ENCODE assay signal across 1 cellular context in the genomic region with DNA sequence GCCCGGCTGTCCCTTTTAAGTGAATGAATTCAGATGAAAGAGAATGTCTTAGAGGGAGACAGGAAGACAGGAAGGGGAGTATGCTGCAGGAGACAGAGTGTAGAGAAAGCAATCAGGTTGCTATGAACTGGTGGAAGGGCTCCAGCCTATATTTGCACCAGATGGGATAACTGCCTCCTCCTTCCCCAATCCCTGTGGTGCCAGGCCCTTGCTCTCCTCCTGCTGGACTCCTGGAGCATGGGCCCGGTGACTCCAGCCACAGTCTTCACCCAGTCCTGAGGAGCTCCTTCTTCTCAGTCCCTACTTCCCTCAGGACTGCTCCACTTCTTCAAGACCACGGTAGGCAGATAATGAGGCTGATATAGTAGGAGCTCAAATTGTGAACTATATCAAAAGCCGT.
TF ChIP-seq lines count a peak whose summit lies in the region.

No MANE protein-coding gene starts in this region.

TF ChIP-seq in WTC11, 78 proteins besides CTCF, POLR2A, EP300 and RAD21 (continued from another document):
- TF ChIP-seq, protein P1, sequence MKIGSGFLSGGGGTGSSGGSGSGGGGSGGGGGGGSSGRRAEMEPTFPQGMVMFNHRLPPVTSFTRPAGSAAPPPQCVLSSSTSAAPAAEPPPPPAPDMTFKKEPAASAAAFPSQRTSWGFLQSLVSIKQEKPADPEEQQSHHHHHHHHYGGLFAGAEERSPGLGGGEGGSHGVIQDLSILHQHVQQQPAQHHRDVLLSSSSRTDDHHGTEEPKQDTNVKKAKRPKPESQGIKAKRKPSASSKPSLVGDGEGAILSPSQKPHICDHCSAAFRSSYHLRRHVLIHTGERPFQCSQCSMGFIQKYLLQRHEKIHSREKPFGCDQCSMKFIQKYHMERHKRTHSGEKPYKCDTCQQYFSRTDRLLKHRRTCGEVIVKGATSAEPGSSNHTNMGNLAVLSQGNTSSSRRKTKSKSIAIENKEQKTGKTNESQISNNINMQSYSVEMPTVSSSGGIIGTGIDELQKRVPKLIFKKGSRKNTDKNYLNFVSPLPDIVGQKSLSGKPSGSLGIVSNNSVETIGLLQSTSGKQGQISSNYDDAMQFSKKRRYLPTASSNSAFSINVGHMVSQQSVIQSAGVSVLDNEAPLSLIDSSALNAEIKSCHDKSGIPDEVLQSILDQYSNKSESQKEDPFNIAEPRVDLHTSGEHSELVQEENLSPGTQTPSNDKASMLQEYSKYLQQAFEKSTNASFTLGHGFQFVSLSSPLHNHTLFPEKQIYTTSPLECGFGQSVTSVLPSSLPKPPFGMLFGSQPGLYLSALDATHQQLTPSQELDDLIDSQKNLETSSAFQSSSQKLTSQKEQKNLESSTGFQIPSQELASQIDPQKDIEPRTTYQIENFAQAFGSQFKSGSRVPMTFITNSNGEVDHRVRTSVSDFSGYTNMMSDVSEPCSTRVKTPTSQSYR (CRISPR knock-in tag; IDR thresholded peaks at IDR 0.05), result no peak
- TF ChIP-seq, protein P2, sequence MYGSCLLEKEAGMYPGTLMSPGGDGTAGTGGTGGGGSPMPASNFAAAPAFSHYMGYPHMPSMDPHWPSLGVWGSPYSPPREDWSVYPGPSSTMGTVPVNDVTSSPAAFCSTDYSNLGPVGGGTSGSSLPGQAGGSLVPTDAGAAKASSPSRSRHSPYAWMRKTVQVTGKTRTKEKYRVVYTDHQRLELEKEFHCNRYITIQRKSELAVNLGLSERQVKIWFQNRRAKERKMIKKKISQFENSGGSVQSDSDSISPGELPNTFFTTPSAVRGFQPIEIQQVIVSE (CRISPR knock-in tag; IDR thresholded peaks at IDR 0.05; ENCODE audit: borderline replicate concordance), result no peak
- TF ChIP-seq, protein P3, sequence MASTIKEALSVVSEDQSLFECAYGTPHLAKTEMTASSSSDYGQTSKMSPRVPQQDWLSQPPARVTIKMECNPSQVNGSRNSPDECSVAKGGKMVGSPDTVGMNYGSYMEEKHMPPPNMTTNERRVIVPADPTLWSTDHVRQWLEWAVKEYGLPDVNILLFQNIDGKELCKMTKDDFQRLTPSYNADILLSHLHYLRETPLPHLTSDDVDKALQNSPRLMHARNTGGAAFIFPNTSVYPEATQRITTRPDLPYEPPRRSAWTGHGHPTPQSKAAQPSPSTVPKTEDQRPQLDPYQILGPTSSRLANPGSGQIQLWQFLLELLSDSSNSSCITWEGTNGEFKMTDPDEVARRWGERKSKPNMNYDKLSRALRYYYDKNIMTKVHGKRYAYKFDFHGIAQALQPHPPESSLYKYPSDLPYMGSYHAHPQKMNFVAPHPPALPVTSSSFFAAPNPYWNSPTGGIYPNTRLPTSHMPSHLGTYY (CRISPR knock-in tag; IDR thresholded peaks at IDR 0.05), result no peak
- TF ChIP-seq, protein P4, sequence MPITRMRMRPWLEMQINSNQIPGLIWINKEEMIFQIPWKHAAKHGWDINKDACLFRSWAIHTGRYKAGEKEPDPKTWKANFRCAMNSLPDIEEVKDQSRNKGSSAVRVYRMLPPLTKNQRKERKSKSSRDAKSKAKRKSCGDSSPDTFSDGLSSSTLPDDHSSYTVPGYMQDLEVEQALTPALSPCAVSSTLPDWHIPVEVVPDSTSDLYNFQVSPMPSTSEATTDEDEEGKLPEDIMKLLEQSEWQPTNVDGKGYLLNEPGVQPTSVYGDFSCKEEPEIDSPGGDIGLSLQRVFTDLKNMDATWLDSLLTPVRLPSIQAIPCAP (CRISPR knock-in tag; IDR thresholded peaks at IDR 0.05), result no peak
- TF ChIP-seq ZBTB21 (CRISPR knock-in tag; IDR thresholded peaks at IDR 0.05; ENCODE audit: borderline replicate concordance) (no peak), JUN (CRISPR knock-in tag; IDR thresholded peaks at IDR 0.05) (no peak), EMX1 (CRISPR knock-in tag; IDR thresholded peaks at IDR 0.05) (no peak)
- TF ChIP-seq, protein P5, sequence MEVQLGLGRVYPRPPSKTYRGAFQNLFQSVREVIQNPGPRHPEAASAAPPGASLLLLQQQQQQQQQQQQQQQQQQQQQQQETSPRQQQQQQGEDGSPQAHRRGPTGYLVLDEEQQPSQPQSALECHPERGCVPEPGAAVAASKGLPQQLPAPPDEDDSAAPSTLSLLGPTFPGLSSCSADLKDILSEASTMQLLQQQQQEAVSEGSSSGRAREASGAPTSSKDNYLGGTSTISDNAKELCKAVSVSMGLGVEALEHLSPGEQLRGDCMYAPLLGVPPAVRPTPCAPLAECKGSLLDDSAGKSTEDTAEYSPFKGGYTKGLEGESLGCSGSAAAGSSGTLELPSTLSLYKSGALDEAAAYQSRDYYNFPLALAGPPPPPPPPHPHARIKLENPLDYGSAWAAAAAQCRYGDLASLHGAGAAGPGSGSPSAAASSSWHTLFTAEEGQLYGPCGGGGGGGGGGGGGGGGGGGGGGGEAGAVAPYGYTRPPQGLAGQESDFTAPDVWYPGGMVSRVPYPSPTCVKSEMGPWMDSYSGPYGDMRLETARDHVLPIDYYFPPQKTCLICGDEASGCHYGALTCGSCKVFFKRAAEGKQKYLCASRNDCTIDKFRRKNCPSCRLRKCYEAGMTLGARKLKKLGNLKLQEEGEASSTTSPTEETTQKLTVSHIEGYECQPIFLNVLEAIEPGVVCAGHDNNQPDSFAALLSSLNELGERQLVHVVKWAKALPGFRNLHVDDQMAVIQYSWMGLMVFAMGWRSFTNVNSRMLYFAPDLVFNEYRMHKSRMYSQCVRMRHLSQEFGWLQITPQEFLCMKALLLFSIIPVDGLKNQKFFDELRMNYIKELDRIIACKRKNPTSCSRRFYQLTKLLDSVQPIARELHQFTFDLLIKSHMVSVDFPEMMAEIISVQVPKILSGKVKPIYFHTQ (CRISPR knock-in tag; IDR thresholded peaks at IDR 0.05), result no peak
